ENCODE assay signal across 9 cellular contexts in genomic region chr9:133164209-133164590, GRCh38.
DNase-seq lines count a peak whose midpoint lies in the region; ATAC-seq and TF ChIP-seq lines count a peak whose summit lies in the region.
"Had no signal": no experiment of that assay in that cellular context is flagged by ENCODE, and none has a peak within 500 bp of the region (broad histone marks: within the 10 kb centered on the region; RNA-seq: fewer than 3 reads in every experiment).

No MANE protein-coding gene starts in this region.

- peaks cover 29 to 45% (median 40%) of the 10 kb centered on the region in 11 experiments; a peak in 21 of 22 replicates for H4K20me1 ChIP-seq in BLaER1 treated with 17β-estradiol and CSF1 and Interleukin-3, amounts not matched to agents 10 nM and 100 nM
- H4K20me1 ChIP-seq in OCI-LY1 (ENCODE audit: insufficient read depth, low read length): no peaks in the 10 kb centered on the region

- peak overlapping the region; percentile 74 to 96 (median 82) for H3K4me3 ChIP-seq in BLaER1 treated with 17β-estradiol and CSF1 and Interleukin-3, amounts not matched to agents 10 nM and 100 nM
- H3K4me3 ChIP-seq in OCI-LY1 (ENCODE audit: low read depth, low read length, poor library complexity, severe bottlenecking) (peak overlapping the region; percentile 49), epithelial cell of esophagus (ENCODE audit: low read length) (peak overlapping the region; percentile 39), parathyroid adenoma (ENCODE audit: low read depth, low read length) (peak overlapping the region; percentile 58)

- ATAC-seq in HG02623 (IDR thresholded peaks at IDR 0.05; ENCODE audit: unreplicated experiment) (no peak), GM21367 (IDR thresholded peaks at IDR 0.05; ENCODE audit: unreplicated experiment) (no peak)

- POLR2A ChIA-PET in GM10248 (lab: Yijun Ruan, JAX): no interaction called here

- no peaks in the 10 kb centered on the region for H3F3A ChIP-seq in OCI-LY1 (ENCODE audit: insufficient read depth, low read length)

- H3K9me2 ChIP-seq in OCI-LY1 (ENCODE audit: low read depth, low read length): no peaks in the 10 kb centered on the region

- H3K36me3 ChIP-seq in BLaER1 treated with 17β-estradiol and CSF1 and Interleukin-3, amounts not matched to agents 10 nM and 100 nM: peaks cover 21 to 27% (median 24%) of the 10 kb centered on the region in 11 experiments
- H3K36me3 ChIP-seq in OCI-LY1 (ENCODE audit: insufficient read depth, low read length): no peaks in the 10 kb centered on the region
- no peaks in the 10 kb centered on the region for H3K36me3 ChIP-seq in parathyroid adenoma (ENCODE audit: control insufficient read depth, insufficient read depth, low read length)

- H2AFZ ChIP-seq in OCI-LY1 (ENCODE audit: low read length) (no peak overlapping the region), parathyroid adenoma (peak overlapping the region; percentile 78)

- no peaks in the 10 kb centered on the region for H3K9me3 ChIP-seq in BLaER1 treated with 17β-estradiol and CSF1 and Interleukin-3, amounts not matched to agents 10 nM and 100 nM (replicated peaks in 1 of 11)
- H3K9me3 ChIP-seq in OCI-LY1 (ENCODE audit: low read length): no peaks in the 10 kb centered on the region
- H3K9me3 ChIP-seq in parathyroid adenoma (ENCODE audit: control insufficient read depth, low read length): no peaks in the 10 kb centered on the region

- peak overlapping the region; percentile 95 to 100 (median 98) for H3K4me2 ChIP-seq in BLaER1 treated with 17β-estradiol and CSF1 and Interleukin-3, amounts not matched to agents 10 nM and 100 nM
- H3K4me2 ChIP-seq in OCI-LY1 (ENCODE audit: low read length) (no peak overlapping the region; the same call in 1 of the 2 replicates), parathyroid adenoma (ENCODE audit: low read length) (peak overlapping the region; percentile 66)

- H3K79me2 ChIP-seq in OCI-LY1 (ENCODE audit: insufficient read depth, low read length): no peaks in the 10 kb centered on the region
- H3K79me2 ChIP-seq in parathyroid adenoma: no peaks in the 10 kb centered on the region

- CTCF ChIA-PET in GM10248 (lab: Yijun Ruan, JAX): interaction anchor here (0.7 to 1.1 kb wide), 4 partner anchors 9 to 20 kb away, joined by 3 to 5 read pairs (median 3); no protein-coding TSS in a partner anchor

- DNase-seq in epithelial cell of esophagus (ENCODE audit: low read depth) (no peak), AG20443 (ENCODE audit: low spot score) (no peak), GM10248 (ENCODE audit: extremely low spot score) (no peak)
- DNase-seq: dermis blood vessel endothelial cell had no signal

- H3K27me3 ChIP-seq in BLaER1 treated with 17β-estradiol and CSF1 and Interleukin-3, amounts not matched to agents 10 nM and 100 nM: no peaks in the 10 kb centered on the region
- H3K27me3 ChIP-seq in OCI-LY1 (ENCODE audit: insufficient read depth, low read length) (no peaks in the 10 kb centered on the region; the same call in 1 of the 2 replicates), parathyroid adenoma (ENCODE audit: control insufficient read depth, insufficient read depth, low read length) (no peaks in the 10 kb centered on the region)

- peak overlapping the region; percentile 73 to 89 (median 85); a peak in 21 of 22 replicates for H3K27ac ChIP-seq in BLaER1 treated with 17β-estradiol and CSF1 and Interleukin-3, amounts not matched to agents 10 nM and 100 nM
- H3K27ac ChIP-seq in OCI-LY1 (ENCODE audit: low read depth, low read length, poor library complexity, severe bottlenecking) (no peak overlapping the region), parathyroid adenoma (no peak overlapping the region)

- peaks cover 36 to 80% (median 71%) of the 10 kb centered on the region in 10 experiments for H3K4me1 ChIP-seq in BLaER1 treated with 17β-estradiol and CSF1 and Interleukin-3, amounts not matched to agents 10 nM and 100 nM
- H3K4me1 ChIP-seq in OCI-LY1 (ENCODE audit: insufficient read depth, low read length, severe bottlenecking) (peaks cover 8% of the 10 kb centered on the region), parathyroid adenoma (no peaks in the 10 kb centered on the region)

- H3K9ac ChIP-seq in BLaER1 treated with 17β-estradiol and CSF1 and Interleukin-3, amounts not matched to agents 10 nM and 100 nM: peak overlapping the region; percentile 79 to 92 (median 87)
- H3K9ac ChIP-seq in OCI-LY1 (ENCODE audit: low read length) (no peak overlapping the region), parathyroid adenoma (no peak overlapping the region)

- TF ChIP-seq CTCF in OCI-LY1 (IDR thresholded peaks at IDR 0.05; ENCODE audit: low read length) (no peak), epithelial cell of esophagus (IDR thresholded peaks at IDR 0.05; ENCODE audit: insufficient read depth, low read depth, low read length, missing control alignments) (no peak), parathyroid adenoma (IDR thresholded peaks at IDR 0.05) (no peak), GM10248 (IDR thresholded peaks at IDR 0.05; ENCODE audit: control extremely low read depth, extremely low read depth, low read depth, missing control alignments) (no peak)

Comparison
In these comparisons a context has a peak if more than half of its experiments do, and no peak if none do; other contexts are left out.
1. H3K27ac ChIP-seq: peak in BLaER1 treated with 17β-estradiol and CSF1 and Interleukin-3, amounts not matched to agents 10 nM and 100 nM (11 of 11); none in OCI-LY1 (single experiment) and parathyroid adenoma (single experiment).
2. H3K9ac ChIP-seq: peak in BLaER1 treated with 17β-estradiol and CSF1 and Interleukin-3, amounts not matched to agents 10 nM and 100 nM (11 of 11); none in OCI-LY1 (single experiment) and parathyroid adenoma (single experiment).
3. Peak in every context shown above with its lines, with median percentiles within 50 percentile points of each other: H3K4me3 ChIP-seq.